In genomic region chrX:71181558-71181909, GRCh38 we compare ENCODE assay signal across 8 cellular contexts. TPM values are rescaled to one million over a fixed set of nuclear protein-coding genes. Genes with fewer than 3 reads are reported as not detected.
DNase-seq lines count a peak whose midpoint lies in the region; ATAC-seq, FAIRE-seq and TF ChIP-seq lines count a peak whose summit lies in the region.

No MANE protein-coding gene starts in this region.

- peak overlapping the region; percentile 89 to 92 for H3K27ac ChIP-seq in A549
- H3K27ac ChIP-seq in dorsolateral prefrontal cortex = peak overlapping the region in 58 of 59 donors; percentile 58 to 96 (median 88)
- peak overlapping the region; percentile 89 to 90 for H3K27ac ChIP-seq in testis

- FAIRE-seq in A549 (lab: Jason Lieb, UNC) = peak; percentile 61

- no peak for TF ChIP-seq EP300 in A549 (IDR thresholded peaks at IDR 0.05)

- 33% methylated on average over 10 of the region's 10 CpGs for WGBS in A549 (ENCODE audit: missing lambda C conversion rate)
- 0 to 1% methylated on average over 5 to 10 of the region's 10 CpGs for WGBS in testis, 2 donors

- H3K4me2 ChIP-seq in A549 = peak overlapping the region; percentile 90

- H3K27me3 Mint-ChIP-seq in naive thymus-derived CD8-positive, alpha-beta T cell = no peaks in the 10 kb centered on the region

- TF ChIP-seq POLR2A in A549 (IDR thresholded peaks at IDR 0.05; ENCODE audit: low read length) (no peak), testis (IDR thresholded peaks at IDR 0.05) (no peak)

- POLR2A ChIA-PET in A549 (lab: Yijun Ruan, JAX) = interaction anchor here (0.7 to 2.6 kb wide), 7 partner anchors 12 to 184 kb away, joined by 3 to 26 read pairs (median 9); partner anchors contain the start of genes MED12, NONO, TAF1 and ZMYM3
- POLR2A ChIA-PET in naive thymus-derived CD8-positive, alpha-beta T cell (lab: Charles Lee) = interaction anchor here (0.6 to 3.3 kb wide), 17 partner anchors 15 to 428 kb away, joined by 3 to 37 read pairs (median 5); partner anchors contain the start of genes FOXO4, IL2RG, MED12 and NONO

- no peak for TF ChIP-seq RAD21 in A549 (conservative IDR thresholded peaks at IDR 0.05 in 1 of 2, IDR thresholded peaks at IDR 0.05 in 1 of 2)

- H3K27me3 ChIP-seq in dorsolateral prefrontal cortex = peaks cover 0 to 52% (median 9%) of the 10 kb centered on the region in 45 donors
- H3K27me3 ChIP-seq in testis = no peaks in the 10 kb centered on the region

- H3K4me1 Mint-ChIP-seq in naive thymus-derived CD8-positive, alpha-beta T cell = peaks cover 0 to 18% (median 14%) of the 10 kb centered on the region in 4 donors

- CTCF ChIA-PET in A549 (lab: Yijun Ruan, JAX) = interaction anchor here (0.7 to 5.1 kb wide), 4 partner anchors 9 to 211 kb away, joined by 3 to 35 read pairs (median 4); no protein-coding TSS in a partner anchor

- peak overlapping the region; percentile 51 for H3K4me3 ChIP-seq in A549
- H3K4me3 ChIP-seq in dorsolateral prefrontal cortex = peak overlapping the region; percentile 28 to 69 (median 55)
- peak overlapping the region; percentile 42 to 56 for H3K4me3 ChIP-seq in testis

- peak overlapping the region; percentile 90 to 100 (median 99) for H3K27ac Mint-ChIP-seq in naive thymus-derived CD8-positive, alpha-beta T cell

- H3K4me1 ChIP-seq in A549 = peaks cover 10% of the 10 kb centered on the region; the same call in 1 of the 3 replicates
- peaks cover 24% of the 10 kb centered on the region for H3K4me1 ChIP-seq in testis

- H3K36me3 Mint-ChIP-seq in naive thymus-derived CD8-positive, alpha-beta T cell = peaks cover 0 to 8% (median 0%) of the 10 kb centered on the region in 3 donors

- H3K9me3 ChIP-seq in A549 (no peaks in the 10 kb centered on the region), testis (no peaks in the 10 kb centered on the region)

- TF ChIP-seq CTCF in A549 (IDR thresholded peaks at IDR 0.05) (no peak), dorsolateral prefrontal cortex (IDR thresholded peaks at IDR 0.05 in 54 of 56, conservative IDR thresholded peaks at IDR 0.05 in 2 of 56; ENCODE audit: low read depth in 1 of 56, partially characterized antibody in 56 of 56) (no peak), testis (IDR thresholded peaks at IDR 0.05) (no peak)

- H3K4me3 Mint-ChIP-seq in naive thymus-derived CD8-positive, alpha-beta T cell = peak overlapping the region; percentile 88 to 98 (median 94)

- no peaks in the 10 kb centered on the region for H3K36me3 ChIP-seq in testis (ENCODE audit: low read depth, missing control alignments)

- DNase-seq in A549 (ENCODE audit: low read depth in 1 of 2, low spot score in 1 of 2) (no peak), dorsolateral prefrontal cortex (no peak), testis (peak; percentile 26), amniotic stem cell (lab: John Stamatoyannopoulos, UW) (no peak)
- DNase-seq in activated CD4-positive, alpha-beta T cell treated with anti-CD3 and anti-CD28 coated beads for 24 hours (ENCODE audit: low read depth in 2 of 2) = peak; percentile 18 to 28
- DNase-seq in naive thymus-derived CD8-positive, alpha-beta T cell = peak in 7 of 10 donors; percentile 27 to 65 (median 48)

- H3K9me3 Mint-ChIP-seq in naive thymus-derived CD8-positive, alpha-beta T cell = no peaks in the 10 kb centered on the region

- ATAC-seq in A549 (peak; percentile 7 to 10; a peak in 2 of 6 replicates), GM19025 (IDR thresholded peaks at IDR 0.05; ENCODE audit: low read depth, unreplicated experiment) (peak; percentile 45), HG03354 (IDR thresholded peaks at IDR 0.05; ENCODE audit: poor library complexity, severe bottlenecking, unreplicated experiment) (peak; percentile 50)
- ATAC-seq in naive thymus-derived CD8-positive, alpha-beta T cell = peak; percentile 57 to 71

- intact Hi-C loops in dorsolateral prefrontal cortex (cut with DNase I) = loop anchor here in 1 of 2 donors (5.0 kb wide), 3 partner anchors 34 to 186 kb away; partner anchors contain the start of genes NONO and TAF1
- intact Hi-C loops in testis (cut with DNase I; ENCODE audit: low total_unique reads) = loop anchor here (10.0 kb wide), 1 partner anchor 73 kb away; the partner anchor contains the start of gene ZMYM3

TF ChIP-seq in A549, 52 proteins besides CTCF, POLR2A, EP300 and RAD21:
- TF ChIP-seq HOXB13 (CRISPR knock-in tag; IDR thresholded peaks at IDR 0.05; ENCODE audit: low read depth) (0 out of 2 replicates have a peak, but pooled peaks have one; percentile 43), FOXS1 (CRISPR knock-in tag; IDR thresholded peaks at IDR 0.05) (no peak), ZNF302 (CRISPR knock-in tag; IDR thresholded peaks at IDR 0.05) (no peak), E2F6 (IDR thresholded peaks at IDR 0.05; ENCODE audit: borderline replicate concordance, low read depth) (no peak)

RNA-seq across cellular contexts. Expression of gene NLGN3, which starts 36.9 kb away (rescaled TPM):
- 1.00 and 1.7 TPM in 2 replicates for polyA plus RNA-seq in A549 (2011; rRNA removed)
- polyA plus RNA-seq in A549 (2012; cell fraction: cytosol; rRNA removed) = 0.65 and 0.89 TPM in 2 replicates
- polyA plus RNA-seq in A549 (2012; cell fraction: nucleus; rRNA removed) = 4.8 and 5.5 TPM in 2 replicates
- 0.60 to 0.84 TPM (median 0.82 TPM) in 3 replicates for polyA plus RNA-seq in A549 (2017; fragmentation: RNase III; extraction: RNeasy Plus Mini Kit Qiagen cat#74134 plus additional on column Dnase treatment)
- 0.54 and 0.62 TPM in 2 replicates for polyA minus RNA-seq in A549 (2011; rRNA and poly(A)+ RNA removed)
- 10 to 100 TPM; 39.2 to 90.6 (median 57.8) TPM for total RNA-seq in dorsolateral prefrontal cortex
- 1 to 10 TPM; 2.7 to 3.1 TPM for total RNA-seq in naive thymus-derived CD8-positive, alpha-beta T cell
- polyA plus RNA-seq in naive thymus-derived CD8-positive, alpha-beta T cell = under 1 TPM; 0.06 to 0.25 (median 0.14) TPM
- 1 to 10 TPM; 7.6 to 8.9 TPM for total RNA-seq in testis
- polyA plus RNA-seq in testis (ENCODE audit: insufficient read depth, low read depth, low replicate concordance) = 8.2 TPM

RNA-seq across cellular contexts. Expression of gene GJB1, which starts 41.5 kb away (rescaled TPM):
- 0.39 and 0.67 TPM in 2 replicates for polyA plus RNA-seq in A549 (2011; rRNA removed)
- 0.04 and 0.06 TPM in 2 replicates for polyA plus RNA-seq in A549 (2012; cell fraction: cytosol; rRNA removed)
- polyA plus RNA-seq in A549 (2012; cell fraction: nucleus; rRNA removed) = 0.04 TPM in 1 of 2 replicates, not detected in the other
- 0.10 to 0.15 TPM (median 0.13 TPM) in 3 replicates for polyA plus RNA-seq in A549 (2017; fragmentation: RNase III; extraction: RNeasy Plus Mini Kit Qiagen cat#74134 plus additional on column Dnase treatment)
- 0.68 and 1.1 TPM in 2 replicates for polyA minus RNA-seq in A549 (2011; rRNA and poly(A)+ RNA removed)
- 100 to 1,000 TPM in 2 of 120 experiments, 10 to 100 TPM in 101, 1 to 10 TPM in 17; 2.2 to 150 (median 24.8) TPM for total RNA-seq in dorsolateral prefrontal cortex
- not detected for total RNA-seq in naive thymus-derived CD8-positive, alpha-beta T cell
- not detected for polyA plus RNA-seq in naive thymus-derived CD8-positive, alpha-beta T cell
- 10 to 100 TPM; 22.8 to 78.5 TPM for total RNA-seq in testis
- polyA plus RNA-seq in testis (ENCODE audit: insufficient read depth, low read depth, low replicate concordance) = 26.2 TPM

Comparison
In these comparisons a context has a peak if more than half of its experiments do, and no peak if none do; other contexts are left out.
1. ATAC-seq: peak in every context shown above with its lines; median percentile 64 in naive thymus-derived CD8-positive, alpha-beta T cell; 50 in HG03354; 45 in GM19025; 8 in A549.
2. DNase-seq: peak in activated CD4-positive, alpha-beta T cell treated with anti-CD3 and anti-CD28 coated beads for 24 hours (2 of 2), naive thymus-derived CD8-positive, alpha-beta T cell (7 of 10) and testis (single experiment); none in A549 (0 of 2), dorsolateral prefrontal cortex (0 of 10) and amniotic stem cell (single experiment).
3. RNA of gene NLGN3, which starts 36.9 kb away (total RNA-seq): 39.2 to 90.6 TPM in dorsolateral prefrontal cortex; 7.6 to 8.9 TPM in testis and 2.7 to 3.1 TPM in naive thymus-derived CD8-positive, alpha-beta T cell; every median in the first group is over 4 times any median in the second.
4. Peak in every context shown above with its lines, with median percentiles within 50 percentile points of each other: H3K27ac ChIP-seq and H3K4me3 ChIP-seq.